In genomic region chr11:96393753-96394348, GRCh38 we compare ENCODE assay signal across 8 cellular contexts. TPM values are rescaled to one million over a fixed set of nuclear protein-coding genes. Genes with fewer than 3 reads are reported as not detected.
A peak's percentile ranks its signal among the peaks of the same experiment; 100 is the strongest.
DNase-seq lines count a peak whose midpoint lies in the region; ATAC-seq and TF ChIP-seq lines count a peak whose summit lies in the region.

No MANE protein-coding gene starts in this region.

- CTCF ChIA-PET in HCT116 (lab: Charles Lee) = interaction anchor here (0.6 to 3.8 kb wide), 15 partner anchors 11 to 1243 kb away, joined by 3 to 29 read pairs (median 5); partner anchors contain the start of gene MAML2

- whole genome bisulfite sequencing in esophagus muscularis mucosa = 28% methylated on average over 1 of the region's 1 CpG
- 20% methylated on average over 1 of the region's 1 CpG for WGBS in prostate gland

- H4K20me1 ChIP-seq in HCT116 (ENCODE audit: insufficient read depth) = 0 out of 2 replicates have a peak, but pooled peaks cover 3% of the 10 kb centered on the region

- H3K4me1 ChIP-seq in HCT116 (ENCODE audit: control insufficient read depth in 1 of 2, insufficient read depth in 2 of 2, low read length in 2 of 2) (peaks cover 0 to 10% of the 10 kb centered on the region in 2 experiments; a peak in 2 of 4 replicates), Peyer's patch (peaks cover 0 to 11% (median under 1%) of the 10 kb centered on the region in 4 donors), esophagus muscularis mucosa (peaks cover 6 to 17% (median 11%) of the 10 kb centered on the region in 4 donors), prostate gland (replicated peaks) (no peaks in the 10 kb centered on the region)

- H3K4me3 ChIP-seq in HCT116 (replicated peaks in 1 of 2; ENCODE audit: low read depth in 1 of 2, low read length in 2 of 2) (no peak overlapping the region), Peyer's patch (no peak overlapping the region), esophagus muscularis mucosa (no peak overlapping the region), prostate gland (no peak overlapping the region)

- H2AFZ ChIP-seq in HCT116 (ENCODE audit: low read depth, low read length, poor library complexity, severe bottlenecking) = no peak overlapping the region

- TF ChIP-seq CTCF in HCT116 (IDR thresholded peaks at IDR 0.05 in 2 of 3, conservative IDR thresholded peaks at IDR 0.05 in 1 of 3; ENCODE audit: borderline replicate concordance in 1 of 3, insufficient read depth in 1 of 3, low read depth in 2 of 3, low read length in 2 of 3) (peak; percentile 51 to 71 (median 53); a peak in 5 of 6 replicates), Peyer's patch (IDR thresholded peaks at IDR 0.05) (peak; percentile 51 to 84 (median 74)), esophagus muscularis mucosa (IDR thresholded peaks at IDR 0.05) (peak; percentile 53 to 71 (median 58)), prostate gland (IDR thresholded peaks at IDR 0.05) (peak; percentile 17 to 69 (median 65))

- no peak overlapping the region for H3K27ac ChIP-seq in HCT116 (ENCODE audit: low read depth, low read length)
- no peak overlapping the region for H3K27ac ChIP-seq in Peyer's patch
- H3K27ac ChIP-seq in esophagus muscularis mucosa (replicated peaks in 1 of 4) = no peak overlapping the region
- no peak overlapping the region for H3K27ac ChIP-seq in prostate gland

- TF ChIP-seq RAD21 in HCT116 (IDR thresholded peaks at IDR 0.05; ENCODE audit: low read depth) = peak; percentile 79

- RAD21 ChIA-PET in HCT116 (lab: Charles Lee; ENCODE audit: low non-redundant PET in 1 of 2, low total read pairs in 2 of 2, uncharacterized antibody in 2 of 2, unreplicated experiment in 2 of 2) = interaction anchor here in 1 of 2 experiments (1.0 to 1.5 kb wide), 3 partner anchors 51 to 545 kb away, joined by 4 to 7 read pairs (median 6); partner anchors contain the start of gene MAML2

- H3K9ac ChIP-seq in HCT116 (ENCODE audit: low read length) = no peak overlapping the region

- H3K27me3 ChIP-seq in HCT116 (ENCODE audit: insufficient read depth, low read length) = no peaks in the 10 kb centered on the region
- H3K27me3 ChIP-seq in Peyer's patch = no peaks in the 10 kb centered on the region
- H3K27me3 ChIP-seq in esophagus muscularis mucosa = no peaks in the 10 kb centered on the region
- no peaks in the 10 kb centered on the region for H3K27me3 ChIP-seq in prostate gland (replicated peaks; ENCODE audit: insufficient read depth)

- intact Hi-C loops in HCT116 (cut with micrococcal nuclease) = loop anchor here (1.0 to 5.0 kb wide), 4 partner anchors 339 to 602 kb away; partner anchors contain the start of genes CEP57 and MTMR2
- intact Hi-C loops in esophagus muscularis mucosa (cut with DNase I) = loop anchor here (10.0 kb wide), 1 partner anchor 469 kb away; the partner anchor contains the start of gene MTMR2
- intact Hi-C loops in prostate gland (cut with DNase I) = loop anchor here (5.0 kb wide), 2 partner anchors 382 to 607 kb away; partner anchors contain the start of gene FAM76B

- ATAC-seq in HCT116 = no peak
- no peak for ATAC-seq in HG03097 (IDR thresholded peaks at IDR 0.05; ENCODE audit: low FRiP score, unreplicated experiment)
- ATAC-seq in GM19455 (IDR thresholded peaks at IDR 0.05; ENCODE audit: unreplicated experiment) = no peak

- no peak overlapping the region for H3K4me2 ChIP-seq in HCT116 (ENCODE audit: low read length)

- BruUV-seq in HCT116 (replicated peaks; lab: Mats Ljungman, UMichigan) = no TSS peak

- peaks cover 10% of the 10 kb centered on the region; the same call in 1 of the 2 replicates for H3K79me2 ChIP-seq in HCT116 (ENCODE audit: insufficient read depth, low read length)

- H3K36me3 ChIP-seq in HCT116 (ENCODE audit: control insufficient read depth in 1 of 2, insufficient read depth in 2 of 2, low read length in 2 of 2) (no peaks in the 10 kb centered on the region), Peyer's patch (no peaks in the 10 kb centered on the region), esophagus muscularis mucosa (no peaks in the 10 kb centered on the region), prostate gland (no peaks in the 10 kb centered on the region)

- H3K9me3 ChIP-seq in HCT116 (ENCODE audit: control insufficient read depth in 1 of 2, insufficient read depth in 1 of 2, low read depth in 1 of 2, low read length in 2 of 2) (no peaks in the 10 kb centered on the region), Peyer's patch (no peaks in the 10 kb centered on the region), esophagus muscularis mucosa (no peaks in the 10 kb centered on the region), prostate gland (no peaks in the 10 kb centered on the region)

- peak; percentile 30 for DNase-seq in D341Med (ENCODE audit: low spot score)
- DNase-seq in HCT116 (ENCODE audit: low read depth, low spot score) = peak; percentile 22
- no peak for DNase-seq in Peyer's patch
- no peak for DNase-seq in esophagus muscularis mucosa (ENCODE audit: extremely low spot score)
- DNase-seq in prostate gland (ENCODE audit: low spot score) = no peak
- DNase-seq in NCI-H128 (lab: John Stamatoyannopoulos, UW; ENCODE audit: unreplicated experiment) = no peak

- H3K9me2 ChIP-seq in HCT116 (ENCODE audit: insufficient read depth) = no peaks in the 10 kb centered on the region

- TF ChIP-seq EP300 in esophagus muscularis mucosa (IDR thresholded peaks at IDR 0.05) = no peak

- TF ChIP-seq POLR2A in HCT116 (IDR thresholded peaks at IDR 0.05; ENCODE audit: borderline replicate concordance, extremely low read depth, insufficient read depth, insufficient read length) (no peak), Peyer's patch (IDR thresholded peaks at IDR 0.05) (no peak), esophagus muscularis mucosa (IDR thresholded peaks at IDR 0.05; ENCODE audit: low read depth) (no peak), prostate gland (IDR thresholded peaks at IDR 0.05) (no peak)

- POLR2A ChIA-PET in HCT116 (lab: Charles Lee) = no interaction called here

TF ChIP-seq in HCT116, 20 proteins besides CTCF, POLR2A, EP300 and RAD21:
- no peak for TF ChIP-seq TCF7L2 (IDR thresholded peaks at IDR 0.05; ENCODE audit: borderline replicate concordance, extremely low read depth, insufficient read depth, insufficient read length)
- TF ChIP-seq ZFX (IDR thresholded peaks at IDR 0.05) = no peak
- TF ChIP-seq EZH2phosphoT487 (IDR thresholded peaks at IDR 0.05; ENCODE audit: borderline replicate concordance) = no peak
- TF ChIP-seq YY1 (IDR thresholded peaks at IDR 0.05; ENCODE audit: extremely low read depth, insufficient replicate concordance, low read depth, low read length) = no peak
- TF ChIP-seq MAX (IDR thresholded peaks at IDR 0.05) = no peak
- TF ChIP-seq SP1 (IDR thresholded peaks at IDR 0.05; ENCODE audit: low read depth) = no peak
- TF ChIP-seq EGR1 (IDR thresholded peaks at IDR 0.05; ENCODE audit: low read depth) = no peak

RNA-seq across cellular contexts. Expression of gene JRKL, which starts 4.0 kb away (rescaled TPM):
- 6.7 TPM for total RNA-seq in HCT116 (2021; ENCODE audit: unreplicated experiment)
- polyA plus RNA-seq in HCT116 (2012) = 2.8 and 4.0 TPM in 2 replicates
- 10 to 100 TPM in 1 of 4 donors, 1 to 10 TPM in 3; 6.8 to 13.2 (median 8.5) TPM for total RNA-seq in Peyer's patch
- 1 to 10 TPM; 4.5 to 7.9 (median 6.9) TPM for total RNA-seq in esophagus muscularis mucosa
- total RNA-seq in prostate gland = 1 to 10 TPM; 5.9 to 9.8 TPM

RNA-seq across cellular contexts. Expression of gene CCDC82, which starts 4.1 kb away (rescaled TPM):
- total RNA-seq in HCT116 (2021; ENCODE audit: unreplicated experiment) = 11.2 TPM
- polyA plus RNA-seq in HCT116 (2012) = 2.9 and 5.4 TPM in 2 replicates
- total RNA-seq in Peyer's patch = 10 to 100 TPM; 19.3 to 63.5 (median 31.1) TPM
- 10 to 100 TPM; 12.3 to 23.3 (median 14.7) TPM for total RNA-seq in esophagus muscularis mucosa
- total RNA-seq in prostate gland = 10 to 100 TPM in 1 of 2 donors, 1 to 10 TPM in 1; 8.5 to 20.3 TPM

RNA-seq across cellular contexts. Expression of gene MAML2, which starts 50.9 kb away (rescaled TPM):
- total RNA-seq in HCT116 (2021; ENCODE audit: unreplicated experiment) (2.6 TPM), Peyer's patch (10 to 100 TPM in 3 of 4 donors, 1 to 10 TPM in 1; 8.4 to 60.2 (median 22.7) TPM), esophagus muscularis mucosa (10 to 100 TPM; 20.0 to 33.7 (median 23.2) TPM), prostate gland (10 to 100 TPM; 28.9 to 30.4 TPM)
- polyA plus RNA-seq in HCT116 (2012) = 1.5 and 2.1 TPM in 2 replicates

Comparison
In these comparisons a context has a peak if more than half of its experiments do, and no peak if none do; other contexts are left out.
1. DNase-seq: peak in D341Med (single experiment) and HCT116 (single experiment); none in Peyer's patch (0 of 3), esophagus muscularis mucosa (single experiment), prostate gland (single experiment) and NCI-H128 (single experiment).
2. Peak in every context shown above with its lines, with median percentiles within 50 percentile points of each other: CTCF ChIP-seq.